12 cellular contexts compared by ENCODE assay signal in genomic region chr5:100787648-100788047, GRCh38.
DNase-seq lines count a peak whose midpoint lies in the region; ATAC-seq, FAIRE-seq and TF ChIP-seq lines count a peak whose summit lies in the region.
"Had no signal": no experiment of that assay in that cellular context is flagged by ENCODE, and none has a peak within 500 bp of the region (broad histone marks: within the 10 kb centered on the region; RNA-seq: fewer than 3 reads in every experiment).

No MANE protein-coding gene starts in this region.

- H3K4me3 ChIP-seq in BE2C (ENCODE audit: low read depth, low read length): no peak overlapping the region

- FAIRE-seq in H54 (lab: Jason Lieb, UNC): no peak

- ATAC-seq in GM18511 (IDR thresholded peaks at IDR 0.05; ENCODE audit: unreplicated experiment) (peak; percentile 85), GM21381 (IDR thresholded peaks at IDR 0.05; ENCODE audit: unreplicated experiment) (peak; percentile 56), HG02973 (IDR thresholded peaks at IDR 0.05; ENCODE audit: unreplicated experiment) (peak; percentile 68), HG03575 (IDR thresholded peaks at IDR 0.05; ENCODE audit: extremely low read depth, insufficient number of reproducible peaks, low FRiP score, unreplicated experiment) (peak; percentile 81)
- ATAC-seq: activated naive CD8-positive, alpha-beta T cell treated with anti-CD3 and anti-CD28 coated beads, Interleukin-2, amount 50 U/mL, for 24 hours; left lobe of liver had no signal

- no peak overlapping the region for H3K27ac Mint-ChIP-seq in chondrocyte (ENCODE audit: unreplicated experiment)
- H3K27ac Mint-ChIP-seq: activated naive CD8-positive, alpha-beta T cell treated with anti-CD3 and anti-CD28 coated beads, Interleukin-2, amount 50 U/mL, for 24 hours; CD14-positive monocyte had no signal

- peaks cover 6% of the 10 kb centered on the region for H3K4me1 ChIP-seq in BE2C

- H3K36me3 ChIP-seq in BE2C: no peaks in the 10 kb centered on the region

- no peaks in the 10 kb centered on the region for H3K36me3 Mint-ChIP-seq in chondrocyte (ENCODE audit: low read depth)

- H3K4me1 Mint-ChIP-seq in chondrocyte (ENCODE audit: low read depth): no peaks in the 10 kb centered on the region

- no peaks in the 10 kb centered on the region for H3K9me3 ChIP-seq in BE2C

- H3K9me3 Mint-ChIP-seq in chondrocyte (ENCODE audit: low read depth): no peaks in the 10 kb centered on the region

- no peak for TF ChIP-seq CTCF in chondrocyte (IDR thresholded peaks at IDR 0.05)
- no peak for TF ChIP-seq CTCF in BE2C (IDR thresholded peaks at IDR 0.05; ENCODE audit: low read depth, low read length)

- H3K27me3 Mint-ChIP-seq in chondrocyte (ENCODE audit: low read depth): peaks cover 8% of the 10 kb centered on the region

- DNase-seq in C1 segment of cervical spinal cord (lab: John Stamatoyannopoulos, UW) (no peak), chondrocyte (ENCODE audit: low spot score) (no peak), BE2C (no peak), H54 (ENCODE audit: insufficient read length, low spot score) (no peak)
- DNase-seq: activated naive CD8-positive, alpha-beta T cell treated with anti-CD3 and anti-CD28 coated beads, Interleukin-2, amount 50 U/mL, for 24 hours; NCI-H1105 treated with DMSO at 0.1 percent for 48 hours had no signal

- no peak overlapping the region for H3K4me3 Mint-ChIP-seq in chondrocyte (ENCODE audit: unreplicated experiment)
- H3K4me3 Mint-ChIP-seq: activated naive CD8-positive, alpha-beta T cell treated with anti-CD3 and anti-CD28 coated beads, Interleukin-2, amount 50 U/mL, for 24 hours; CD14-positive monocyte had no signal

- TF ChIP-seq POLR2A in H54 (IDR thresholded peaks at IDR 0.05; ENCODE audit: low read depth, low read length): no peak

- no peaks in the 10 kb centered on the region for H3K27me3 ChIP-seq in BE2C
